27 cellular contexts compared by ENCODE assay signal in the genomic region with DNA sequence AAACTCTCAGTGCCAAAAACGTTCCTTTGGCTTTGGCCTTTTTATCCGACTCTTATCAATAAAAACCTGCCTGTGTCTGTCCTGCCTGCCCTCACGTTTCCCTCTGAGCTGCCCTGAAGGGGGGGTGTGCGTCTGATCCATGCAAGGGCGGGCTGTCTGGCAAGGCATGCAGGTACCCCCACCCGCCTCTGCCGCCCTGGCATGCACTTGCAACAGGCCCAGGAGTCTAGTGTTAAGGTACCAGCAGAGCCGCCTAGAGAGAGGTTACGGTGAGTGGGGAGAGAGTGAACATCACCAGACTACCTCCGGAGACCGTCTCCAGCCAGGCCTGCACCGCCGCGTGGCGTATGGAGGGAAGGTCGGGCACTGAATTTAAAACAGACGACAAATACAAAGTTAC.
"Had no signal": no experiment of that assay in that cellular context is flagged by ENCODE, and none has a peak within 500 bp of the region (broad histone marks: within the 10 kb centered on the region; RNA-seq: fewer than 3 reads in every experiment).

No MANE protein-coding gene starts in this region.

- H3K27me3 ChIP-seq: body of pancreas, colonic mucosa, esophagus squamous epithelium, gastroesophageal sphincter had no signal

- H3K4me3 ChIP-seq: body of pancreas, colonic mucosa, esophagus squamous epithelium, gastroesophageal sphincter had no signal

- ATAC-seq: activated CD4-positive, CD25-positive, alpha-beta regulatory T cell treated with anti-CD3 and anti-CD28 coated beads, Interleukin-2, amount 50 U/mL, for 24 hours; activated T-cell treated with anti-CD3 and anti-CD28 coated beads, Interleukin-2, amount 50 U/mL, for 72 hours; body of pancreas; gastroesophageal sphincter; T-helper 17 cell had no signal

- H3K4me3 Mint-ChIP-seq: activated B cell treated with CpG ODN at 0.5 μM for 24 hours; activated naive CD4-positive, alpha-beta T cell treated with anti-CD3 and anti-CD28 coated beads, Interleukin-2, amount 50 U/mL, for 24 hours; activated T-cell treated with anti-CD3 and anti-CD28 coated beads, Interleukin-2, amount 50 U/mL, for 24 hours; activated T-cell treated with anti-CD3 and anti-CD28 coated beads, Interleukin-2, amount 50 U/mL, for 72 hours; T-helper 17 cell; T-helper 2 cell treated with Interferon-gamma antibody and Interleukin-4, amounts not matched to agents 5 μg/mL and 100 μg/mL, for 36 hours had no signal

- H3K27me3 Mint-ChIP-seq: activated B cell treated with CpG ODN at 0.5 μM for 24 hours; activated naive CD4-positive, alpha-beta T cell treated with anti-CD3 and anti-CD28 coated beads, Interleukin-2, amount 50 U/mL, for 24 hours; activated T-cell treated with anti-CD3 and anti-CD28 coated beads, Interleukin-2, amount 50 U/mL, for 24 hours; T-helper 17 cell had no signal

- H3K9me3 ChIP-seq: body of pancreas, colonic mucosa, esophagus squamous epithelium, gastroesophageal sphincter had no signal

- H3K4me1 ChIP-seq: body of pancreas had no signal

- H3K9me3 Mint-ChIP-seq: activated B cell treated with CpG ODN at 0.5 μM for 24 hours; activated naive CD4-positive, alpha-beta T cell treated with anti-CD3 and anti-CD28 coated beads, Interleukin-2, amount 50 U/mL, for 24 hours; activated T-cell treated with anti-CD3 and anti-CD28 coated beads, Interleukin-2, amount 50 U/mL, for 24 hours; activated T-cell treated with anti-CD3 and anti-CD28 coated beads, Interleukin-2, amount 50 U/mL, for 72 hours; T-helper 2 cell treated with Interferon-gamma antibody and Interleukin-4, amounts not matched to agents 5 μg/mL and 100 μg/mL, for 36 hours had no signal

- H3K36me3 Mint-ChIP-seq: activated naive CD4-positive, alpha-beta T cell treated with anti-CD3 and anti-CD28 coated beads, Interleukin-2, amount 50 U/mL, for 24 hours had no signal

- H3K27ac Mint-ChIP-seq: activated B cell treated with CpG ODN at 0.5 μM for 24 hours; activated naive CD4-positive, alpha-beta T cell treated with anti-CD3 and anti-CD28 coated beads, Interleukin-2, amount 50 U/mL, for 24 hours; activated T-cell treated with anti-CD3 and anti-CD28 coated beads, Interleukin-2, amount 50 U/mL, for 24 hours; activated T-cell treated with anti-CD3 and anti-CD28 coated beads, Interleukin-2, amount 50 U/mL, for 72 hours; T-helper 17 cell; T-helper 2 cell treated with Interferon-gamma antibody and Interleukin-4, amounts not matched to agents 5 μg/mL and 100 μg/mL, for 36 hours had no signal

- DNase-seq: activated B cell treated with CpG ODN at 0.5 μM for 24 hours; activated CD4-positive, alpha-beta T cell treated with anti-CD3 and anti-CD28 coated beads for 48 hours; activated CD4-positive, alpha-beta T cell treated with anti-CD3 and anti-CD28 coated beads, Interleukin-2, amount 50 U/mL, for 1 hour; activated CD4-positive, alpha-beta T cell treated with anti-CD3 and anti-CD28 coated beads, Interleukin-2, amount 50 U/mL, for 48 hours; activated CD8-positive, alpha-beta memory T cell treated with anti-CD3 and anti-CD28 coated beads, Interleukin-2, amount 50 U/mL, for 48 hours; activated gamma-delta T cell; activated naive CD4-positive, alpha-beta T cell; activated T-cell treated with anti-CD3 and anti-CD28 coated beads for 4 hours; activated T-cell treated with anti-CD3 and anti-CD28 coated beads, Interleukin-2, amount 50 U/mL, for 24 hours; activated T-cell treated with anti-CD3 and anti-CD28 coated beads, Interleukin-2, amount 50 U/mL, for 72 hours; amniotic stem cell; anterior cingulate cortex; body of pancreas; caudate nucleus; colonic mucosa; effector CD8-positive, alpha-beta T cell; esophagus squamous epithelium; foreskin melanocyte; T-helper 1 cell; T-helper 17 cell; T1000; WERI-Rb-1 had no signal

- H3K27ac ChIP-seq: body of pancreas, colonic mucosa, epithelial cell of prostate, esophagus squamous epithelium, gastroesophageal sphincter, WERI-Rb-1 had no signal
